In genomic region chr15:67783303-67783702, GRCh38 we compare ENCODE assay signal across 8 cellular contexts. TPM values are rescaled to one million over a fixed set of nuclear protein-coding genes. Genes with fewer than 3 reads are reported as not detected.
A peak's percentile ranks its signal among the peaks of the same experiment; 100 is the strongest.
DNase-seq lines count a peak whose midpoint lies in the region; ATAC-seq, FAIRE-seq and TF ChIP-seq lines count a peak whose summit lies in the region.

No MANE protein-coding gene starts in this region.

- no peak for FAIRE-seq in D721Med (lab: Jason Lieb, UNC)

- no peaks in the 10 kb centered on the region for H3K79me2 ChIP-seq in neural progenitor cell (ENCODE audit: low read depth)

- CTCF ChIA-PET in activated CD4-positive, alpha-beta T cell treated with anti-CD3 and anti-CD28 coated beads, Interleukin-2, amount 10 ng/mL, durations not matched to agents 7 days and 5 days (lab: Charles Lee) = interaction anchor here (0.7 kb wide), 1 partner anchor 11 kb away, joined by 3 read pairs; no protein-coding TSS in a partner anchor

- H3K36me3 Mint-ChIP-seq in activated CD4-positive, alpha-beta T cell treated with anti-CD3 and anti-CD28 coated beads, Interleukin-2, amount 10 ng/mL, durations not matched to agents 7 days and 5 days (ENCODE audit: low read depth) = peaks cover 4% of the 10 kb centered on the region
- no peaks in the 10 kb centered on the region for H3K36me3 Mint-ChIP-seq in neural progenitor cell

- H3K9me3 ChIP-seq in neural progenitor cell (ENCODE audit: low read depth) = no peaks in the 10 kb centered on the region

- H3K27me3 ChIP-seq in neural progenitor cell (no peaks in the 10 kb centered on the region), H7 (ENCODE audit: control insufficient read depth, insufficient read depth, low read length) (no peaks in the 10 kb centered on the region; the same call in 1 of the 2 replicates)

- H3K36me3 ChIP-seq in neural progenitor cell (no peaks in the 10 kb centered on the region), H7 (replicated peaks; ENCODE audit: control insufficient read depth, insufficient read depth, low read length) (no peaks in the 10 kb centered on the region)

- H3K9ac ChIP-seq in neural progenitor cell = no peak overlapping the region

- H3K27ac Mint-ChIP-seq in activated CD4-positive, alpha-beta T cell treated with anti-CD3 and anti-CD28 coated beads, Interleukin-2, amount 10 ng/mL, durations not matched to agents 7 days and 5 days = peak overlapping the region; percentile 81
- H3K27ac Mint-ChIP-seq in neural progenitor cell = peak overlapping the region; percentile 70

- POLR2A ChIA-PET in activated CD4-positive, alpha-beta T cell treated with anti-CD3 and anti-CD28 coated beads, Interleukin-2, amount 10 ng/mL, durations not matched to agents 7 days and 5 days (lab: Charles Lee) = interaction anchor here (0.5 kb wide), 1 partner anchor 453 kb away, joined by 3 read pairs; no protein-coding TSS in a partner anchor

- peaks cover 50% of the 10 kb centered on the region for H3F3A ChIP-seq in neural progenitor cell (ENCODE audit: low read depth)

- H3K27ac ChIP-seq in neural progenitor cell = peak overlapping the region; percentile 97

- ATAC-seq in GM19463 (IDR thresholded peaks at IDR 0.05; ENCODE audit: unreplicated experiment) (peak; percentile 45), HG03565 (IDR thresholded peaks at IDR 0.05; ENCODE audit: unreplicated experiment) (peak; percentile 45)

- no peaks in the 10 kb centered on the region for H4K20me1 ChIP-seq in neural progenitor cell (ENCODE audit: low read depth)

- in situ Hi-C loops in ACHN (cut with HindIII; ENCODE audit: low pct_ligation_motif_present, low pct_unique_long_range_greater_than_20kb, low sequenced_read_pairs) = no loop called here

- H3K4me1 Mint-ChIP-seq in activated CD4-positive, alpha-beta T cell treated with anti-CD3 and anti-CD28 coated beads, Interleukin-2, amount 10 ng/mL, durations not matched to agents 7 days and 5 days = peaks cover 37% of the 10 kb centered on the region
- peaks cover 63% of the 10 kb centered on the region for H3K4me1 Mint-ChIP-seq in neural progenitor cell

- H3K4me3 ChIP-seq in neural progenitor cell = no peak overlapping the region
- no peak overlapping the region for H3K4me3 ChIP-seq in H7 (ENCODE audit: insufficient read depth, low read depth, low read length)

- peak overlapping the region; percentile 39 for H3K4me3 Mint-ChIP-seq in activated CD4-positive, alpha-beta T cell treated with anti-CD3 and anti-CD28 coated beads, Interleukin-2, amount 10 ng/mL, durations not matched to agents 7 days and 5 days
- peak overlapping the region; percentile 39 for H3K4me3 Mint-ChIP-seq in neural progenitor cell

- no peak for TF ChIP-seq CTCF in neural progenitor cell (IDR thresholded peaks at IDR 0.05)
- no peak for TF ChIP-seq CTCF in D721Med (IDR thresholded peaks at IDR 0.05; ENCODE audit: insufficient read depth, missing control alignments)

- H3K4me2 ChIP-seq in neural progenitor cell = peak overlapping the region; percentile 52

- no peak overlapping the region for H2AFZ ChIP-seq in neural progenitor cell (replicated peaks)

- no peaks in the 10 kb centered on the region for H3K27me3 Mint-ChIP-seq in activated CD4-positive, alpha-beta T cell treated with anti-CD3 and anti-CD28 coated beads, Interleukin-2, amount 10 ng/mL, durations not matched to agents 7 days and 5 days
- peaks cover 11% of the 10 kb centered on the region for H3K27me3 Mint-ChIP-seq in neural progenitor cell (ENCODE audit: insufficient read depth, low read depth)

- peak; percentile 78 for DNase-seq in activated CD4-positive, alpha-beta T cell treated with anti-CD3 and anti-CD28 coated beads, Interleukin-2, amount 10 ng/mL, durations not matched to agents 7 days and 5 days
- DNase-seq in neural progenitor cell (ENCODE audit: low spot score) (no peak), H7 (no peak), ACHN (no peak), amygdala (lab: John Stamatoyannopoulos, UW) (no peak), D721Med (ENCODE audit: insufficient read length, low spot score) (no peak)

- no peaks in the 10 kb centered on the region for H3K9me3 Mint-ChIP-seq in activated CD4-positive, alpha-beta T cell treated with anti-CD3 and anti-CD28 coated beads, Interleukin-2, amount 10 ng/mL, durations not matched to agents 7 days and 5 days
- no peaks in the 10 kb centered on the region for H3K9me3 Mint-ChIP-seq in neural progenitor cell

- peaks cover 76% of the 10 kb centered on the region for H3K4me1 ChIP-seq in neural progenitor cell

RNA-seq across cellular contexts. Expression of gene SKOR1, which starts 42.0 kb away (rescaled TPM):
- total RNA-seq in activated CD4-positive, alpha-beta T cell treated with anti-CD3 and anti-CD28 coated beads, Interleukin-2, amount 10 ng/mL, durations not matched to agents 7 days and 5 days = under 1 TPM; 0.29 to 0.30 TPM
- total RNA-seq in neural progenitor cell (ENCODE audit: low replicate concordance) = 0.09 and 0.51 TPM in 2 replicates
- 0.11 TPM in 1 of 2 replicates, not detected in the other for total RNA-seq in H7 (2014; rRNA removed; shearing (Covaris generic))

RNA-seq across cellular contexts. Expression of gene RNU6-1, which starts 56.5 kb away (rescaled TPM):
- not detected for total RNA-seq in activated CD4-positive, alpha-beta T cell treated with anti-CD3 and anti-CD28 coated beads, Interleukin-2, amount 10 ng/mL, durations not matched to agents 7 days and 5 days
- total RNA-seq in neural progenitor cell (ENCODE audit: low replicate concordance) = not detected in 2 replicates
- not detected in 2 replicates for total RNA-seq in H7 (2014; rRNA removed; shearing (Covaris generic))
